Comparison of ENCODE assay signal across 1 cellular context in genomic region chr1:245154429-245155185, GRCh38.
TF ChIP-seq lines count a peak whose summit lies in the region.

Gene KIF26B (plus strand): TSS chr1:245154985. CDS start chr1:245155425, 440 bp downstream.

TF ChIP-seq in HCT116, 20 proteins besides CTCF, POLR2A, EP300 and RAD21 (continued from another document):
- TF ChIP-seq ZBTB33 (IDR thresholded peaks at IDR 0.05; ENCODE audit: extremely low read depth, insufficient replicate concordance, low read length) (no peak), CEBPB (IDR thresholded peaks at IDR 0.05; ENCODE audit: low read depth) (no peak), SP1 (IDR thresholded peaks at IDR 0.05; ENCODE audit: low read depth) (no peak), ELF1 (IDR thresholded peaks at IDR 0.05; ENCODE audit: borderline replicate concordance, low read depth) (no peak), YY1 (IDR thresholded peaks at IDR 0.05; ENCODE audit: extremely low read depth, insufficient replicate concordance, low read depth, low read length) (peak; percentile 31), POLR2AphosphoS5 (IDR thresholded peaks at IDR 0.05; ENCODE audit: low read depth, low read length) (no peak)
